13 cellular contexts compared by ENCODE assay signal in genomic region chr17:48871551-48872351, GRCh38. TPM values are rescaled to one million over a fixed set of nuclear protein-coding genes. Genes with fewer than 3 reads are reported as not detected.
DNase-seq lines count a peak whose midpoint lies in the region; ATAC-seq and TF ChIP-seq lines count a peak whose summit lies in the region.
"Had no signal": no experiment of that assay in that cellular context is flagged by ENCODE, and none has a peak within 500 bp of the region (broad histone marks: within the 10 kb centered on the region; RNA-seq: fewer than 3 reads in every experiment).

No MANE protein-coding gene starts in this region.

- no peaks in the 10 kb centered on the region for H3K36me3 Mint-ChIP-seq in CD4-positive, CD25-positive, alpha-beta regulatory T cell
- H3K36me3 Mint-ChIP-seq: mesothelial cell of epicardium had no signal

- no peak overlapping the region for H3K4me3 Mint-ChIP-seq in CD4-positive, CD25-positive, alpha-beta regulatory T cell
- H3K4me3 Mint-ChIP-seq: mesothelial cell of epicardium had no signal

- no peak for ATAC-seq in CD4-positive, CD25-positive, alpha-beta regulatory T cell (ENCODE audit: low read depth in 2 of 2)
- ATAC-seq in HG02870 (IDR thresholded peaks at IDR 0.05; ENCODE audit: unreplicated experiment) (no peak), GM21825 (IDR thresholded peaks at IDR 0.05; ENCODE audit: unreplicated experiment) (no peak), HG03095 (IDR thresholded peaks at IDR 0.05; ENCODE audit: unreplicated experiment) (no peak)

- no peak for DNase-seq in CD4-positive, CD25-positive, alpha-beta regulatory T cell
- DNase-seq in PC-9 = no peak
- DNase-seq in fibroblast of villous mesenchyme (ENCODE audit: low read depth) = peak; percentile 49
- DNase-seq in 8988T = no peak
- DNase-seq: activated CD8-positive, alpha-beta memory T cell treated with anti-CD3 and anti-CD28 coated beads, Interleukin-2, amount 50 U/mL, for 48 hours; caudate nucleus; NCI-H774 had no signal

- H3K27ac ChIP-seq in CD4-positive, CD25-positive, alpha-beta regulatory T cell (ENCODE audit: insufficient read depth, low read length, poor library complexity, severe bottlenecking) = no peak overlapping the region
- no peak overlapping the region for H3K27ac ChIP-seq in PC-9

- no peak overlapping the region for H3K4me3 ChIP-seq in CD4-positive, CD25-positive, alpha-beta regulatory T cell (ENCODE audit: low read depth, low read length)
- H3K4me3 ChIP-seq in PC-9 (no peak overlapping the region), fibroblast of villous mesenchyme (ENCODE audit: low read depth, low read length) (no peak overlapping the region), mucosa of stomach (ENCODE audit: low read length) (no peak overlapping the region)

- no peaks in the 10 kb centered on the region for H4K20me1 ChIP-seq in PC-9 (ENCODE audit: insufficient read depth)

- no peaks in the 10 kb centered on the region for H3F3A ChIP-seq in PC-9 (ENCODE audit: insufficient read depth, low read depth)

- no peaks in the 10 kb centered on the region for H3K9me3 ChIP-seq in CD4-positive, CD25-positive, alpha-beta regulatory T cell (ENCODE audit: control insufficient read depth in 2 of 2, low read length in 2 of 2)
- H3K9me3 ChIP-seq in PC-9 (ENCODE audit: insufficient read depth, low read depth) = no peaks in the 10 kb centered on the region
- H3K9me3 ChIP-seq in mucosa of stomach (ENCODE audit: control insufficient read depth, low read length) = no peaks in the 10 kb centered on the region

- peak overlapping the region; percentile 62; the same call in 1 of the 2 replicates for H2AFZ ChIP-seq in PC-9

- POLR2A ChIA-PET in PC-9 (lab: Charles Lee; ENCODE audit: unreplicated experiment) = no interaction called here

- no peaks in the 10 kb centered on the region for H3K36me3 ChIP-seq in CD4-positive, CD25-positive, alpha-beta regulatory T cell (ENCODE audit: control insufficient read depth, insufficient read depth, low read length)
- H3K36me3 ChIP-seq in PC-9 (ENCODE audit: low read depth) (no peaks in the 10 kb centered on the region), mucosa of stomach (ENCODE audit: control insufficient read depth, insufficient read depth, low read length) (no peaks in the 10 kb centered on the region)

- no peaks in the 10 kb centered on the region for H3K9me3 Mint-ChIP-seq in CD4-positive, CD25-positive, alpha-beta regulatory T cell
- H3K9me3 Mint-ChIP-seq: mesothelial cell of epicardium had no signal

- H3K9ac ChIP-seq in mucosa of stomach (ENCODE audit: low read length) = peak overlapping the region; percentile 14

- no peak for TF ChIP-seq CTCF in PC-9 (conservative IDR thresholded peaks at IDR 0.05)
- no peak for TF ChIP-seq CTCF in fibroblast of villous mesenchyme (IDR thresholded peaks at IDR 0.05; ENCODE audit: insufficient read depth, low read depth, low read length)

- BruUV-seq in PC-9 (replicated peaks; lab: Mats Ljungman, UMichigan) = no TSS peak

- CTCF ChIA-PET in PC-9 (lab: Charles Lee) = interaction anchor here (0.7 kb wide), 1 partner anchor 194 kb away, joined by 4 read pairs; no protein-coding TSS in a partner anchor

- H3K9me2 ChIP-seq in PC-9 (ENCODE audit: insufficient read depth) = no peaks in the 10 kb centered on the region

- H3K4me1 Mint-ChIP-seq in CD4-positive, CD25-positive, alpha-beta regulatory T cell = peaks cover 0 to 4% (median 0%) of the 10 kb centered on the region in 4 donors

- intact Hi-C loops in PC-9 (cut with micrococcal nuclease; ENCODE audit: unreplicated experiment) = loop anchor here (10.0 kb wide), 1 partner anchor 717 kb away; no protein-coding TSS in a partner anchor

- no peaks in the 10 kb centered on the region for H3K27me3 Mint-ChIP-seq in CD4-positive, CD25-positive, alpha-beta regulatory T cell

- no peak overlapping the region for H3K4me2 ChIP-seq in PC-9

- no peaks in the 10 kb centered on the region for H3K27me3 ChIP-seq in CD4-positive, CD25-positive, alpha-beta regulatory T cell (ENCODE audit: control insufficient read depth, insufficient read depth, low read length)
- H3K27me3 ChIP-seq in PC-9 (ENCODE audit: insufficient read depth, low read depth) = no peaks in the 10 kb centered on the region
- no peaks in the 10 kb centered on the region for H3K27me3 ChIP-seq in mucosa of stomach (ENCODE audit: control insufficient read depth, insufficient read depth, low read length)

- no peaks in the 10 kb centered on the region for H3K79me2 ChIP-seq in PC-9 (ENCODE audit: low read depth)

- H3K4me1 ChIP-seq in CD4-positive, CD25-positive, alpha-beta regulatory T cell (ENCODE audit: control insufficient read depth, insufficient read depth, low read length, poor library complexity, severe bottlenecking) = no peaks in the 10 kb centered on the region
- H3K4me1 ChIP-seq in PC-9 (replicated peaks; ENCODE audit: insufficient read depth) (no peaks in the 10 kb centered on the region), mucosa of stomach (ENCODE audit: control insufficient read depth, insufficient read depth, low read length) (peaks cover 53% of the 10 kb centered on the region)

- peak overlapping the region in 2 of 3 donors; percentile 3 to 51 for H3K27ac Mint-ChIP-seq in CD4-positive, CD25-positive, alpha-beta regulatory T cell
- H3K27ac Mint-ChIP-seq: mesothelial cell of epicardium had no signal

RNA-seq across cellular contexts. Expression of gene ATP5MC1, which starts 20.8 kb away (rescaled TPM):
- total RNA-seq in CD4-positive, CD25-positive, alpha-beta regulatory T cell = 20.2 TPM
- polyA plus RNA-seq in CD4-positive, CD25-positive, alpha-beta regulatory T cell = 100 to 1,000 TPM; 121 to 162 (median 146) TPM
- total RNA-seq in PC-9 (2021) = 62.7 and 71.2 TPM in 2 replicates
- 28.7 and 62.2 TPM in 2 replicates for total RNA-seq in fibroblast of villous mesenchyme

RNA-seq across cellular contexts. Expression of gene UBE2Z, which starts 36.5 kb away (rescaled TPM):
- 98.3 TPM for total RNA-seq in CD4-positive, CD25-positive, alpha-beta regulatory T cell
- polyA plus RNA-seq in CD4-positive, CD25-positive, alpha-beta regulatory T cell = 10 to 100 TPM; 59.2 to 70.7 (median 66.6) TPM
- total RNA-seq in PC-9 (2021) = 99.4 and 100.0 TPM in 2 replicates
- total RNA-seq in fibroblast of villous mesenchyme = 104 and 120 TPM in 2 replicates

RNA-seq across cellular contexts. Expression of gene CALCOCO2, which starts 40.9 kb away (rescaled TPM):
- total RNA-seq in CD4-positive, CD25-positive, alpha-beta regulatory T cell = 226 TPM
- 100 to 1,000 TPM; 179 to 240 (median 203) TPM for polyA plus RNA-seq in CD4-positive, CD25-positive, alpha-beta regulatory T cell
- total RNA-seq in PC-9 (2021) (82.9 and 95.9 TPM in 2 replicates), fibroblast of villous mesenchyme (93.7 and 98.9 TPM in 2 replicates)

RNA-seq across cellular contexts. Expression of gene TTLL6, which starts 54.7 kb away (rescaled TPM):
- total RNA-seq in CD4-positive, CD25-positive, alpha-beta regulatory T cell = not detected
- not detected for polyA plus RNA-seq in CD4-positive, CD25-positive, alpha-beta regulatory T cell
- not detected in 2 replicates for total RNA-seq in PC-9 (2021)
- total RNA-seq in fibroblast of villous mesenchyme = under 0.01 TPM in 2 replicates
- total RNA-seq: mesothelial cell of epicardium; T-helper 1 cell treated with Interleukin-12 subunit alpha and Interleukin-12 subunit beta and Interleukin-4 antibody, amounts not matched to agents 30 ng/mL and 1 ng/mL, for 36 hours had no signal
